ENCODE assay signal across 8 cellular contexts in genomic region chr3:33114622-33115023, GRCh38. TPM values are rescaled to one million over a fixed set of nuclear protein-coding genes. Genes with fewer than 3 reads are reported as not detected.
A peak's percentile ranks its signal among the peaks of the same experiment; 100 is the strongest.
DNase-seq lines count a peak whose midpoint lies in the region; ATAC-seq and TF ChIP-seq lines count a peak whose summit lies in the region.

No MANE protein-coding gene starts in this region.

- in situ Hi-C loops in GM23248 (cut with MboI) (no loop called here), KBM-7 (cut with MboI; ENCODE audit: low pct_unique_long_range_greater_than_20kb, low sequenced_read_pairs) (loop anchor here (25.0 kb wide), 1 partner anchor 673 kb away; the partner anchor contains the start of gene PDCD6IP)

- H3K9me2 ChIP-seq in GM23248 (ENCODE audit: insufficient read depth) = no peaks in the 10 kb centered on the region

- peaks cover 44% of the 10 kb centered on the region for H3K79me2 ChIP-seq in GM23248 (ENCODE audit: insufficient read depth)

- H4K20me1 ChIP-seq in GM23248 (ENCODE audit: insufficient read depth) = no peaks in the 10 kb centered on the region

- H3K9me3 ChIP-seq in GM23248 (ENCODE audit: low read depth) (no peaks in the 10 kb centered on the region), right cardiac atrium (ENCODE audit: control insufficient read depth, low read length) (no peaks in the 10 kb centered on the region)

- peak overlapping the region; percentile 75 for H3K4me3 ChIP-seq in GM23248
- peak overlapping the region; percentile 70 for H3K4me3 ChIP-seq in WI38 (ENCODE audit: low read depth, low read length)
- H3K4me3 ChIP-seq in right cardiac atrium (ENCODE audit: low read length) = peak overlapping the region; percentile 54
- peak overlapping the region; percentile 52 to 79 (median 65) for H3K4me3 ChIP-seq in skin epidermis

- intact Hi-C loops in right cardiac atrium (cut with DNase I) = no loop called here

- peaks cover 12% of the 10 kb centered on the region; the same call in 1 of the 2 replicates for H3K4me1 ChIP-seq in GM23248 (ENCODE audit: insufficient read depth)
- H3K4me1 ChIP-seq in right cardiac atrium (ENCODE audit: control insufficient read depth, insufficient read depth, low read length) = peaks cover 5% of the 10 kb centered on the region

- TF ChIP-seq CTCF in WI38 (IDR thresholded peaks at IDR 0.05; ENCODE audit: low read depth, low read length) = no peak

- 20 to 21% methylated on average over 12 to 14 of the region's 14 CpGs for WGBS in GM23248 (ENCODE audit: low coverage in 1 of 2, low lambda C conversion rate in 2 of 2, missing lambda C conversion rate in 2 of 2), 2 experiments
- 50% methylated on average over 14 of the region's 14 CpGs for WGBS in right cardiac atrium

- peaks cover 12% of the 10 kb centered on the region; the same call in 1 of the 2 replicates for H3F3A ChIP-seq in GM23248 (ENCODE audit: insufficient read depth)

- peak overlapping the region; percentile 91 for H3K9ac ChIP-seq in GM23248

- H3K27me3 ChIP-seq in GM23248 (replicated peaks; ENCODE audit: insufficient read depth) (no peaks in the 10 kb centered on the region), right cardiac atrium (ENCODE audit: control insufficient read depth, insufficient read depth) (no peaks in the 10 kb centered on the region)

- peak overlapping the region; percentile 97 for H3K27ac ChIP-seq in GM23248
- H3K27ac ChIP-seq in right cardiac atrium (ENCODE audit: low read length) = peak overlapping the region; percentile 76
- H3K27ac ChIP-seq in skin epidermis = peak overlapping the region in 20 of 21 experiments; percentile 33 to 98 (median 91)

- no peak for ATAC-seq in right cardiac atrium
- ATAC-seq in GM19324 (IDR thresholded peaks at IDR 0.05; ENCODE audit: low FRiP score, unreplicated experiment) = no peak
- no peak for ATAC-seq in GM19395 (IDR thresholded peaks at IDR 0.05; ENCODE audit: unreplicated experiment)

- DNase-seq in GM23248 (no peak), right cardiac atrium (no peak), NCI-H82 treated with DMSO at 0.1 percent for 48 hours (lab: John Stamatoyannopoulos, UW; ENCODE audit: unreplicated experiment) (no peak), KBM-7 (no peak)

- H2AFZ ChIP-seq in GM23248 = peak overlapping the region; percentile 92

- no peaks in the 10 kb centered on the region for H3K36me3 ChIP-seq in GM23248 (ENCODE audit: low read depth)

- peak overlapping the region; percentile 97 for H3K4me2 ChIP-seq in GM23248 (ENCODE audit: unreplicated experiment)

RNA-seq across cellular contexts. Expression of gene CRTAP, which starts 0.8 kb away (rescaled TPM):
- 261 and 378 TPM in 2 replicates for total RNA-seq in GM23248 (2014; rRNA removed; shearing (Covaris generic))
- polyA plus RNA-seq in GM23248 (2016; fragmentation: Nextera tagmentation; extraction: Ambion mirVana) = 189 and 196 TPM in 2 replicates
- 100 to 1,000 TPM; 133 to 180 (median 149) TPM for total RNA-seq in right cardiac atrium
- 51.8 TPM for polyA plus RNA-seq in right cardiac atrium

RNA-seq across cellular contexts. Expression of gene GLB1, which starts 17.7 kb away (rescaled TPM):
- total RNA-seq in GM23248 (2014; rRNA removed; shearing (Covaris generic)) = 97.1 and 111 TPM in 2 replicates
- polyA plus RNA-seq in GM23248 (2016; fragmentation: Nextera tagmentation; extraction: Ambion mirVana) (80.7 and 84.3 TPM in 2 replicates), right cardiac atrium (9.8 TPM)
- total RNA-seq in right cardiac atrium = 10 to 100 TPM; 25.3 to 33.2 (median 28.3) TPM

RNA-seq across cellular contexts. Expression of gene TMPPE, which starts 17.7 kb away (rescaled TPM):
- 3.0 and 4.0 TPM in 2 replicates for total RNA-seq in GM23248 (2014; rRNA removed; shearing (Covaris generic))
- polyA plus RNA-seq in GM23248 (2016; fragmentation: Nextera tagmentation; extraction: Ambion mirVana) (1.2 and 1.4 TPM in 2 replicates), right cardiac atrium (0.50 TPM)
- total RNA-seq in right cardiac atrium = 1 to 10 TPM; 4.4 to 6.5 (median 5.1) TPM
